19 cellular contexts compared by ENCODE assay signal in the genomic region with DNA sequence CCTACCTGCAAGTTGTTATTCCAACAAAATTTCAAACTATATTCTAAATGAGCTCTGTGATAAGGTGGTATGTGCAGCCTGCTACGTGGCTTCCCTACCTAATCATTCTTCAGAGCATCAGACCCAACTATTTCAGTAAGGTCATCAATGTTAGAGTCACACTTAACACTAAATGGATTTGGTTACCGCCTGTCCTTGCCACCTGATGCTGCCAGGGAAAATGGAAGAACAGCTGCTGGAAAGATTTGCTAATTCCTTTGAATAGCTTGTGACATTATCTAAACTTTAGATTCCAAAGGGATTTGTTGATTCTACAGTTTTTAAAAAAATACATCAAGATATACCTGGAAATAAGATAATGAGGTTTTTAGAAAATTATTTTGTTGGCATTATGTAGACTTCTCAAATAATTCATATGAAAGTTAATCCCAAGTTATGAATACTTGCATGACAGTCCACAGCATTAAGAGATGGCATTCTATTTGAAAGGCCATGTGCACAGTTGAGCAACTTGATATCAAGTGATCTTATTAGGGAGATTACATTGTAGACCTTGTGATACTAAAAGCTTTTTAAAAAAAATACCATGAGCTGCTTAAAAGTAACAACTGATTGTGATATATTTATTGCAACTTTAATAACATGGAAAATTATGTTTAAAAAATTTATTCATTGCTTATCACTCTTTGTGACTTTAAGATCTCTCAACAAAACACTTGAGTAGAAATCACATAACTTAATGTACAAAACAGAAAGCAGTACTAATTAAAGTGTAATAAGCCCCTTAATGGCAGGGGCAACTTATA.
"Had no signal": no experiment of that assay in that cellular context is flagged by ENCODE, and none has a peak within 500 bp of the region (broad histone marks: within the 10 kb centered on the region; RNA-seq: fewer than 3 reads in every experiment).

No MANE protein-coding gene starts in this region.

- H3K4me3 ChIP-seq: coronary artery, left ventricle myocardium inferior, testis, upper lobe of right lung had no signal

- H3K27me3 ChIP-seq: brain microvascular endothelial cell, testis, upper lobe of right lung had no signal

- DNase-seq: activated CD4-positive, alpha-beta T cell treated with anti-CD3 and anti-CD28 coated beads, Interleukin-2, amount 10 ng/mL, durations not matched to agents 24 days and 14 days; activated CD4-positive, CD25-positive, alpha-beta regulatory T cell; activated CD8-positive, alpha-beta memory T cell treated with anti-CD3 and anti-CD28 coated beads, Interleukin-2, amount 50 U/mL, for 4 hours; activated CD8-positive, alpha-beta T cell treated with anti-CD3 and anti-CD28 coated beads, Interleukin-2, amount 10 ng/mL, durations not matched to agents 7 days and 5 days; activated effector memory CD4-positive, alpha-beta T cell treated with anti-CD3 and anti-CD28 coated beads, Interleukin-2, amount 50 U/mL, for 16 hours; activated T-cell treated with anti-CD3 and anti-CD28 coated beads, Interleukin-2, amount 50 U/mL, for 48 hours; brain microvascular endothelial cell; effector CD8-positive, alpha-beta T cell; foreskin fibroblast; glutamatergic neuron; hypothalamus; left ventricle myocardium inferior; nephron progenitor cell; stimulated activated CD4-positive, alpha-beta T cell treated with anti-CD3 and anti-CD28 coated beads, Interleukin-1b, Interleukin-23, amount 100 ng/mL, for 48 hours; stimulated activated naive CD8-positive, alpha-beta T cell treated with anti-CD3 and anti-CD28 coated beads, Interleukin-15, amount 100 ng/mL, for 72 hours; testis; upper lobe of right lung had no signal

- H3K4me1 ChIP-seq: testis, upper lobe of right lung had no signal

- H3K36me3 ChIP-seq: brain microvascular endothelial cell, left ventricle myocardium inferior, upper lobe of right lung had no signal

- H3K27ac ChIP-seq: brain microvascular endothelial cell, coronary artery, left ventricle myocardium inferior, testis, upper lobe of right lung had no signal

- ATAC-seq: activated CD8-positive, alpha-beta T cell treated with anti-CD3 and anti-CD28 coated beads, Interleukin-2, amount 10 ng/mL, durations not matched to agents 7 days and 5 days; activated naive CD4-positive, alpha-beta T cell treated with anti-CD3 and anti-CD28 coated beads, Interleukin-2, amount 50 U/mL, for 72 hours; stimulated activated naive CD8-positive, alpha-beta T cell treated with anti-CD3 and anti-CD28 coated beads, Interleukin-15, amount 100 ng/mL, for 72 hours; upper lobe of right lung had no signal

- H3K9me3 ChIP-seq: testis, upper lobe of right lung had no signal
